Comparison of ENCODE assay signal across 28 cellular contexts in the genomic region with DNA sequence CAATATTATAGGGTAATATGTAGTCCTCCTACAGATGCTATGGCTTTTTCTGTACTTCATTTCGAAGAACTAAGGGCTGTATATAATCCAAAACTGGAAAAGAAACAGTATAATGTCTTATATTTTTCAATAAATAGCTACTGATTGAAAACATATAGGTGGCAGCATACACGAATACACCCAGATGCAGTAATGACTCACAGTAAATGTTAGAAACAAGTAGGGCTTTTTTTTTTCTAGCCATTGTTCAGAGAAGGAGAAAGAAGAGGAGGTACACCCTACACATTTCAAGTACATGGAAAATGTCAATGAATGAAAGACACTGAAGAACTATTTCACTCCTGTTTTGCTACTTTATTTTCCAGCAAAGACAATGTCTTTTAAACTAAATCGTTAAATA. TPM values are rescaled to one million over a fixed set of nuclear protein-coding genes. Genes with fewer than 3 reads are reported as not detected.
DNase-seq lines count a peak whose midpoint lies in the region; ATAC-seq and TF ChIP-seq lines count a peak whose summit lies in the region.
"Had no signal": no experiment of that assay in that cellular context is flagged by ENCODE, and none has a peak within 500 bp of the region (broad histone marks: within the 10 kb centered on the region; RNA-seq: fewer than 3 reads in every experiment).

No MANE protein-coding gene starts in this region.

- no peaks in the 10 kb centered on the region for H4K20me1 ChIP-seq in Loucy (ENCODE audit: insufficient read depth, low read length, poor library complexity, severe bottlenecking)

- H3K4me3 ChIP-seq in Loucy (ENCODE audit: low read length, poor library complexity, severe bottlenecking) = no peak overlapping the region
- H3K4me3 ChIP-seq in adipocyte (ENCODE audit: low read length) = no peak overlapping the region
- H3K4me3 ChIP-seq in foreskin fibroblast (ENCODE audit: low read depth in 1 of 2, low read length in 2 of 2) = no peak overlapping the region
- H3K4me3 ChIP-seq in upper lobe of right lung = no peak overlapping the region
- H3K4me3 ChIP-seq: dorsolateral prefrontal cortex, mucosa of descending colon, right lobe of liver had no signal

- peaks cover 24% of the 10 kb centered on the region for H3K4me1 ChIP-seq in Loucy (ENCODE audit: insufficient read depth, low read length, poor library complexity, severe bottlenecking)
- peaks cover 4% of the 10 kb centered on the region for H3K4me1 ChIP-seq in adipocyte (ENCODE audit: control insufficient read depth, insufficient read depth, low read length)
- no peaks in the 10 kb centered on the region for H3K4me1 ChIP-seq in upper lobe of right lung
- H3K4me1 ChIP-seq: parathyroid adenoma, right lobe of liver had no signal

- peak; percentile 15 to 34 for ATAC-seq in activated CD4-positive, CD25-positive, alpha-beta regulatory T cell treated with anti-CD3 and anti-CD28 coated beads, Interleukin-2, amount 50 U/mL, for 24 hours
- ATAC-seq in HG03521 (IDR thresholded peaks at IDR 0.05; ENCODE audit: unreplicated experiment) = no peak
- ATAC-seq in upper lobe of right lung = no peak
- ATAC-seq: HepG2, mucosa of descending colon, right lobe of liver had no signal

- H3F3A ChIP-seq in Loucy (ENCODE audit: low read depth) = 0 out of 2 replicates have a peak, but pooled peaks cover 3% of the 10 kb centered on the region

- no peaks in the 10 kb centered on the region for H3K9me2 ChIP-seq in Loucy (replicated peaks; ENCODE audit: low read depth, low read length)

- no peak overlapping the region for H3K9ac ChIP-seq in Loucy (ENCODE audit: low read depth, low read length, poor library complexity, severe bottlenecking)
- no peak overlapping the region for H3K9ac ChIP-seq in adipocyte (ENCODE audit: low read length)
- H3K9ac ChIP-seq: parathyroid adenoma had no signal

- no peaks in the 10 kb centered on the region for H3K36me3 ChIP-seq in Loucy (ENCODE audit: insufficient read depth, low read length)
- no peaks in the 10 kb centered on the region for H3K36me3 ChIP-seq in adipocyte (ENCODE audit: control insufficient read depth, insufficient read depth, low read length, severe bottlenecking)
- no peaks in the 10 kb centered on the region for H3K36me3 ChIP-seq in upper lobe of right lung
- H3K36me3 ChIP-seq: right lobe of liver had no signal

- H2AFZ ChIP-seq in Loucy (ENCODE audit: low read length) = no peak overlapping the region; the same call in 1 of the 2 replicates
- H2AFZ ChIP-seq: parathyroid adenoma had no signal

- no peak for DNase-seq in activated CD4-positive, CD25-positive, alpha-beta regulatory T cell (lab: John Stamatoyannopoulos, UW)
- DNase-seq in adipocyte (ENCODE audit: low read depth) (peak; percentile 28), foreskin fibroblast (peak; percentile 6 to 48), upper lobe of right lung (no peak)
- no peak for DNase-seq in activated CD4-positive, alpha-beta T cell treated with anti-CD3 and anti-CD28 coated beads, Interleukin-2, amount 50 U/mL, for 48 hours
- DNase-seq: activated B cell treated with CpG ODN at 0.5 μM for 24 hours; amniotic stem cell; dorsolateral prefrontal cortex; hypothalamus; mucosa of descending colon; NCI-H1105; NCI-H2081; NCI-H510A treated with DMSO at 0.1 percent for 48 hours; NK-92 treated with Interleukin-12 subunit alpha and Interleukin-12 subunit beta, amount 100 ng/mL, for 24 hours; right lobe of liver; T-helper 9 cell had no signal

- H3K27me3 ChIP-seq in Loucy (ENCODE audit: insufficient read depth, low read length, poor library complexity, severe bottlenecking) (no peaks in the 10 kb centered on the region), adipocyte (replicated peaks; ENCODE audit: control insufficient read depth, insufficient read depth, low read length) (no peaks in the 10 kb centered on the region), upper lobe of right lung (no peaks in the 10 kb centered on the region)
- H3K27me3 ChIP-seq: dorsolateral prefrontal cortex, right lobe of liver had no signal

- H3K9me3 ChIP-seq in Loucy (ENCODE audit: insufficient read depth, low read depth, low read length) (no peaks in the 10 kb centered on the region), adipocyte (ENCODE audit: control insufficient read depth, low read length) (no peaks in the 10 kb centered on the region), upper lobe of right lung (no peaks in the 10 kb centered on the region)
- H3K9me3 ChIP-seq: mucosa of descending colon, right lobe of liver had no signal

- intact Hi-C loops in upper lobe of right lung (cut with DNase I) = no loop called here

- H3K4me2 ChIP-seq in Loucy (ENCODE audit: low read depth, low read length, poor library complexity, severe bottlenecking) = no peak overlapping the region

- no peaks in the 10 kb centered on the region for H3K79me2 ChIP-seq in Loucy (ENCODE audit: insufficient read depth, low read length)
- H3K79me2 ChIP-seq: parathyroid adenoma had no signal

- H3K27ac ChIP-seq in upper lobe of right lung = no peak overlapping the region
- H3K27ac ChIP-seq: dorsolateral prefrontal cortex, parathyroid adenoma, right lobe of liver had no signal

- TF ChIP-seq CTCF in Loucy (conservative IDR thresholded peaks at IDR 0.05; ENCODE audit: low read length) (peak; percentile 29), foreskin fibroblast (IDR thresholded peaks at IDR 0.05; ENCODE audit: low read depth, low read length) (no peak), upper lobe of right lung (IDR thresholded peaks at IDR 0.05) (no peak)

RNA-seq across cellular contexts. Expression of a gene that starts 9.4 kb away (rescaled TPM):
- not detected for total RNA-seq in upper lobe of right lung
- total RNA-seq: A172, activated B cell treated with CpG ODN at 0.5 μM for 24 hours, cardiac septum, Daoy, frontal cortex, HepG2, liver, right lobe of liver, subcutaneous adipose tissue, ureter had no signal

Comparison
In these comparisons a context has a peak if more than half of its experiments do, and no peak if none do; other contexts are left out.
1. ATAC-seq: peak in activated CD4-positive, CD25-positive, alpha-beta regulatory T cell treated with anti-CD3 and anti-CD28 coated beads, Interleukin-2, amount 50 U/mL, for 24 hours (2 of 2); none in HG03521 (single experiment) and upper lobe of right lung (single experiment).
2. DNase-seq: peak in adipocyte (single experiment) and foreskin fibroblast (2 of 2); none in activated CD4-positive, CD25-positive, alpha-beta regulatory T cell (0 of 4), activated CD4-positive, alpha-beta T cell treated with anti-CD3 and anti-CD28 coated beads, Interleukin-2, amount 50 U/mL, for 48 hours (0 of 2) and upper lobe of right lung (single experiment).